In the genomic region with DNA sequence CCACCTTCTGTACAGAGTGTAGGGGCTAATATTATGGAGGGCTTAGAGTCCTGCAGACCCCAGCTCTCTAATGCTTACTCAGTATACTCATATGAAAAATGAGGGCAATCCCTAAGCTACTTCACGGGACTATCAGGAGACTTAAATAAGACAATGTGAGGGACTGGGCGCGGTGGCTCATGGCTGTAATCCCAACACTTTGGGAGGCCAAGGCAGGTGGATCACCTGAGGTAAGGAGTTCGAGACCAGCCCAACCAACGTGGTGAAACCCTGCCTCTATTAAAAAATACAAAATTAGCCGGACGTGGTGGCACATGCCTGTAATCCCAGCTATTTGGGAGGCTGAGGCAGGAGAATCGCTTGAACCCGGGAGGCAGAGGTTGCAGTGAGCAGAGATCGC, we compare ENCODE assay signal across 10 cellular contexts. TPM values are rescaled to one million over a fixed set of nuclear protein-coding genes. Genes with fewer than 3 reads are reported as not detected.
DNase-seq lines count a peak whose midpoint lies in the region; ATAC-seq and TF ChIP-seq lines count a peak whose summit lies in the region.
"Not testable (repeated sequence)": the region's sequence is repeated elsewhere in the genome, so short reads cannot be mapped to it uniquely, and the experiment has no call there.
"Had no signal": no experiment of that assay in that cellular context is flagged by ENCODE, and none has a peak within 500 bp of the region (broad histone marks: within the 10 kb centered on the region; RNA-seq: fewer than 3 reads in every experiment).

No MANE protein-coding gene starts in this region.

- not testable (repeated sequence) for ATAC-seq in left lobe of liver

- peaks cover 21% of the 10 kb centered on the region for H3K4me1 Mint-ChIP-seq in chondrocyte (ENCODE audit: low read depth)

- TF ChIP-seq CTCF in chondrocyte (IDR thresholded peaks at IDR 0.05); suprapubic skin (IDR thresholded peaks at IDR 0.05): not testable (repeated sequence)

- H3K4me3 ChIP-seq in suprapubic skin = not testable (repeated sequence)

- TF ChIP-seq EP300 in suprapubic skin (IDR thresholded peaks at IDR 0.05) = not testable (repeated sequence)

- H3K36me3 Mint-ChIP-seq in chondrocyte (ENCODE audit: low read depth) = peaks cover 24% of the 10 kb centered on the region

- not testable (repeated sequence) for H3K27me3 ChIP-seq in suprapubic skin

- not testable (repeated sequence) for H3K4me1 ChIP-seq in suprapubic skin

- H3K9me3 Mint-ChIP-seq in chondrocyte (ENCODE audit: low read depth) = not testable (repeated sequence)

- H3K27ac ChIP-seq in suprapubic skin = not testable (repeated sequence)

- H3K36me3 ChIP-seq in suprapubic skin = peaks cover 53% of the 10 kb centered on the region

- DNase-seq in activated effector memory CD4-positive, alpha-beta T cell treated with anti-CD3 and anti-CD28 coated beads, Interleukin-2, amount 50 U/mL, for 16 hours = peak; percentile 36
- DNase-seq in chondrocyte (ENCODE audit: low spot score) = peak; percentile 32
- peak; percentile 27 for DNase-seq in left lobe of liver (ENCODE audit: low spot score)
- peak; percentile 17 to 65 for DNase-seq in suprapubic skin (ENCODE audit: low spot score in 2 of 2)

- H3K4me3 Mint-ChIP-seq in chondrocyte (ENCODE audit: unreplicated experiment) = not testable (repeated sequence)

- not testable (repeated sequence) for TF ChIP-seq POLR2A in suprapubic skin (IDR thresholded peaks at IDR 0.05)

- not testable (repeated sequence) for H3K27ac Mint-ChIP-seq in chondrocyte (ENCODE audit: unreplicated experiment)

- not testable (repeated sequence) for H3K9me3 ChIP-seq in suprapubic skin

- not testable (repeated sequence) for H3K27me3 Mint-ChIP-seq in chondrocyte (ENCODE audit: low read depth)

- 93% methylated on average over 10 of the region's 10 CpGs for WGBS in suprapubic skin

RNA-seq across cellular contexts. Expression of a gene that starts 15.2 kb away (rescaled TPM):
- total RNA-seq in chondrocyte = 2.3 to 4.8 TPM (median 2.5 TPM) in 3 replicates
- total RNA-seq in left lobe of liver = 5.5 TPM
- 10 to 100 TPM in 1 of 4 donors, 1 to 10 TPM in 3; 2.3 to 21.4 (median 5.6) TPM for total RNA-seq in suprapubic skin

RNA-seq across cellular contexts. Expression of a gene that starts 23.3 kb away (rescaled TPM):
- not detected in 3 replicates for total RNA-seq in chondrocyte
- not detected for total RNA-seq in left lobe of liver
- not detected for total RNA-seq in suprapubic skin
- total RNA-seq: A673; CD4-positive, alpha-beta memory T cell; CD4-positive, CD25-positive, alpha-beta regulatory T cell; CD8-positive, alpha-beta memory T cell; Daoy; G401 had no signal

RNA-seq across cellular contexts. Expression of a gene that starts 32.0 kb away (rescaled TPM):
- total RNA-seq in chondrocyte (1.7 to 13.1 TPM (median 12.7 TPM) in 3 replicates), left lobe of liver (0.15 TPM), suprapubic skin (1 to 10 TPM; 4.8 to 9.7 (median 6.7) TPM)
- total RNA-seq: CD4-positive, alpha-beta memory T cell; CD4-positive, CD25-positive, alpha-beta regulatory T cell; CD8-positive, alpha-beta memory T cell; G401 had no signal

RNA-seq across cellular contexts. Expression of a gene that starts 33.8 kb away (rescaled TPM):
- total RNA-seq in chondrocyte = 14.7 to 24.5 TPM (median 15.1 TPM) in 3 replicates
- 9.7 TPM for total RNA-seq in left lobe of liver
- total RNA-seq in suprapubic skin = 10 to 100 TPM; 18.1 to 46.3 (median 22.0) TPM

RNA-seq across cellular contexts. Expression of a gene that starts 54.6 kb away (rescaled TPM):
- total RNA-seq in chondrocyte (not detected in 3 replicates), left lobe of liver (0.75 TPM), suprapubic skin (under 1 TPM in 1 of 4 donors, not detected in 3; 0.60 TPM)
- total RNA-seq: A673; CD4-positive, alpha-beta memory T cell; CD4-positive, CD25-positive, alpha-beta regulatory T cell; CD8-positive, alpha-beta memory T cell; Daoy; G401 had no signal
